Comparison of ENCODE assay signal across 1 cellular context in genomic region chr12:88132387-88132786, GRCh38.
A peak's percentile ranks its signal among the peaks of the same experiment; 100 is the strongest.
TF ChIP-seq lines count a peak whose summit lies in the region.

No MANE protein-coding gene starts in this region.

TF ChIP-seq in H1, 55 proteins besides CTCF, POLR2A, EP300 and RAD21:
- no peak for TF ChIP-seq SIRT6 (IDR thresholded peaks at IDR 0.05; ENCODE audit: low read length)
- no peak for TF ChIP-seq SP1 (IDR thresholded peaks at IDR 0.05; ENCODE audit: low read depth, low read length)
- peak; percentile 34; the same call in 1 of the 2 replicates for TF ChIP-seq MAFK (IDR thresholded peaks at IDR 0.05; ENCODE audit: low read depth, low read length)
